Comparison of ENCODE assay signal across 8 cellular contexts in the genomic region with DNA sequence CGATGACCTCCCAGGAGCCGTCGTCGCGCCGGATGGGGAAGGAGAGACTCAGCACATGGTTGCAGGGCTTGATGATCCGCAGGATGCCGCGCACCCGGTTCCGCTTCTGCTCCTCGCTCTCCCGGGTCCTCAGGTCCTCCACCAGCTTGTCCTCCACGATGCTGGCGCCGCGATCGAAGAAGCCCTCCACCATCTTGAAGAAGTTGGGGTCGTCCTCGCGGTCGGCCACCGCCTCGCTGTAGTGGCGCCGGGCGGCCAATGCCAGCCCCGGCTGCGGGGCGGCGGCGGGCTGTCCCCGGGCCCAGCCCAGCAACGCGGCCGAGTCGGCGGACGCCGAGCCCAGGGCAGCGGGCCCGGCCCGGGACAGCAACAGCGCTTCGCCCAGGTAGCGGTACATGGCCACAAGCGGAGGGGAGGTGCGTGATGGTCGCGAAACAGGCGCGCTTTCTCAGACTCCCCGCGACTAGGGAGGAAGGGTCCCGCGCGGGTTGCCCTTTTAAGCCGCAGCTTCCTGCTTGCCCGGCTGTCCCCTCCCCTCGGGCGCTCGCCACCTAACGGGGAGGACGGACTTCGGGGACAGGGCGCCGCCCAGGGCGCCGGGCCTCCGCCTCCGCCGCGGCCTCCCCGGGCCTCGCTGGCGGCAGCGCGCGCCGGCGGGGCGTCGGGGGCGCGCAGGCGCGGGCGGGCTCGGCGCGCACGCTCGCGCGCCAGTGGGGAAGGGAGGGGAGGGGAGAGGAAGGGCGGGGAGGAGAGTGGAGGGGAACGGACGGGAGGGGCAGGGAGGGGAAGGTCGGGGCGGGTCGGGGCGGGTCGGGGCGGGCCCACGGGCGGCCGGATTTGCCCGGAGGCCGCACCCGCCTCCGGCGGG. TPM values are rescaled to one million over a fixed set of nuclear protein-coding genes. Genes with fewer than 3 reads are reported as not detected.
DNase-seq lines count a peak whose midpoint lies in the region; ATAC-seq, FAIRE-seq and TF ChIP-seq lines count a peak whose summit lies in the region.

Gene GLUD1 (minus strand): TSS at position 471 of the 868 bp plus-strand sequence. CDS start 74 bp downstream, at position 397.
Gene SHLD2 (plus strand): TSS at position 834 of the 868 bp plus-strand sequence. CDS start 56,149 bp downstream, outside the sequence.

- no peak for TF ChIP-seq CTCF in fibroblast of lung (conservative IDR thresholded peaks at IDR 0.05 in 1 of 2, IDR thresholded peaks at IDR 0.05 in 1 of 2; ENCODE audit: low read depth in 1 of 2, low read length in 2 of 2)

- H3K4me3 ChIP-seq in fibroblast of lung (replicated peaks in 1 of 4; ENCODE audit: control extremely low read depth in 1 of 4, insufficient read depth in 1 of 4, low read depth in 3 of 4, low read length in 4 of 4), result peak within 1 kb of the TSS; percentile 74 to 98 (median 84)
- H3K4me3 ChIP-seq in naive thymus-derived CD4-positive, alpha-beta T cell (ENCODE audit: low read length), result peak within 1 kb of the TSS; percentile 74

- CTCF ChIA-PET in naive thymus-derived CD4-positive, alpha-beta T cell (lab: Charles Lee), result interaction anchor here (0.5 kb wide), 1 partner anchor 156 kb away, joined by 3 read pairs; no protein-coding TSS in a partner anchor

- H3K27ac Mint-ChIP-seq in activated T-helper 1 cell treated with anti-CD3 and anti-CD28 coated beads, Interleukin-12 subunit alpha, Interleukin-12 subunit beta, Interleukin-2, Interleukin-4 antibody, amounts not matched to agents 30 ng/mL and 10 ng/mL and 1 ng/mL, durations not matched to agents 14 hours and 24 hours and 36 hours, result peak within 1 kb of the TSS; percentile 95
- peak within 1 kb of the TSS; percentile 89 to 97 (median 94) for H3K27ac Mint-ChIP-seq in naive thymus-derived CD4-positive, alpha-beta T cell

- H3K9me3 Mint-ChIP-seq in activated T-helper 1 cell treated with anti-CD3 and anti-CD28 coated beads, Interleukin-12 subunit alpha, Interleukin-12 subunit beta, Interleukin-2, Interleukin-4 antibody, amounts not matched to agents 30 ng/mL and 10 ng/mL and 1 ng/mL, durations not matched to agents 14 hours and 24 hours and 36 hours, result no peaks in the 10 kb centered on the region
- peaks cover 0 to 2% (median 0%) of the 10 kb centered on the region in 11 donors for H3K9me3 Mint-ChIP-seq in naive thymus-derived CD4-positive, alpha-beta T cell

- H2AFZ ChIP-seq in fibroblast of lung (ENCODE audit: low read length), result peak within 1 kb of the TSS; percentile 78

- H3K27ac ChIP-seq in fibroblast of lung (ENCODE audit: insufficient read depth, low read length), result peak within 1 kb of the TSS; percentile 94
- H3K27ac ChIP-seq in naive thymus-derived CD4-positive, alpha-beta T cell (ENCODE audit: low read depth, low read length), result peak within 1 kb of the TSS; percentile 88

- H3K4me1 Mint-ChIP-seq in activated T-helper 1 cell treated with anti-CD3 and anti-CD28 coated beads, Interleukin-12 subunit alpha, Interleukin-12 subunit beta, Interleukin-2, Interleukin-4 antibody, amounts not matched to agents 30 ng/mL and 10 ng/mL and 1 ng/mL, durations not matched to agents 14 hours and 24 hours and 36 hours (ENCODE audit: low read depth), result peaks cover 45% of the 10 kb centered on the region
- H3K4me1 Mint-ChIP-seq in naive thymus-derived CD4-positive, alpha-beta T cell, result peaks cover 38 to 65% (median 52%) of the 10 kb centered on the region in 7 donors

- no peaks in the 10 kb centered on the region for H4K20me1 ChIP-seq in fibroblast of lung (ENCODE audit: control insufficient read depth, extremely low read depth, insufficient read depth, low read length)

- no peaks in the 10 kb centered on the region for H3K27me3 Mint-ChIP-seq in activated T-helper 1 cell treated with anti-CD3 and anti-CD28 coated beads, Interleukin-12 subunit alpha, Interleukin-12 subunit beta, Interleukin-2, Interleukin-4 antibody, amounts not matched to agents 30 ng/mL and 10 ng/mL and 1 ng/mL, durations not matched to agents 14 hours and 24 hours and 36 hours (ENCODE audit: insufficient read depth)
- no peaks in the 10 kb centered on the region for H3K27me3 Mint-ChIP-seq in naive thymus-derived CD4-positive, alpha-beta T cell

- no peaks in the 10 kb centered on the region for H3K36me3 ChIP-seq in fibroblast of lung (ENCODE audit: control insufficient read depth, insufficient read depth, low read length)
- H3K36me3 ChIP-seq in naive thymus-derived CD4-positive, alpha-beta T cell (ENCODE audit: control insufficient read depth in 2 of 3, insufficient read depth in 3 of 3, low read length in 3 of 3), result no peaks in the 10 kb centered on the region

- H3K27me3 ChIP-seq in fibroblast of lung (ENCODE audit: control insufficient read depth, insufficient read depth, low read length), result no peaks in the 10 kb centered on the region
- H3K27me3 ChIP-seq in naive thymus-derived CD4-positive, alpha-beta T cell (ENCODE audit: control insufficient read depth in 2 of 2, insufficient read depth in 2 of 2, low read length in 2 of 2), result no peaks in the 10 kb centered on the region

- H3K4me1 ChIP-seq in fibroblast of lung (ENCODE audit: control insufficient read depth, extremely low read depth, insufficient read depth, low read length), result peaks cover 2% of the 10 kb centered on the region
- peaks cover 12 to 27% of the 10 kb centered on the region in 2 donors for H3K4me1 ChIP-seq in naive thymus-derived CD4-positive, alpha-beta T cell (ENCODE audit: control insufficient read depth in 2 of 2, insufficient read depth in 2 of 2, low read length in 2 of 2)

- peaks cover 73% of the 10 kb centered on the region for H3K79me2 ChIP-seq in fibroblast of lung (ENCODE audit: control insufficient read depth, insufficient read depth, low read length)

- H3K4me3 Mint-ChIP-seq in activated T-helper 1 cell treated with anti-CD3 and anti-CD28 coated beads, Interleukin-12 subunit alpha, Interleukin-12 subunit beta, Interleukin-2, Interleukin-4 antibody, amounts not matched to agents 30 ng/mL and 10 ng/mL and 1 ng/mL, durations not matched to agents 14 hours and 24 hours and 36 hours, result peak within 1 kb of the TSS; percentile 98
- peak within 1 kb of the TSS; percentile 89 to 97 (median 94) for H3K4me3 Mint-ChIP-seq in naive thymus-derived CD4-positive, alpha-beta T cell

- intact Hi-C loops in activated T-helper 1 cell treated with anti-CD3 and anti-CD28 coated beads, Interleukin-12 subunit alpha, Interleukin-12 subunit beta, Interleukin-2, Interleukin-4 antibody, amounts not matched to agents 30 ng/mL and 10 ng/mL and 1 ng/mL, durations not matched to agents 14 hours and 24 hours and 36 hours (cut with micrococcal nuclease), result loop anchor here (1.0 to 10.0 kb wide), 9 partner anchors 123 to 1896 kb away; partner anchors contain the start of genes BMPR1A, FAS and MINPP1
- intact Hi-C loops in naive thymus-derived CD4-positive, alpha-beta T cell (cut with micrococcal nuclease), result loop anchor here (1.0 to 10.0 kb wide), 12 partner anchors 123 to 770 kb away; partner anchors contain the start of genes KLLN (in 2 of the 2), PTEN (in 2 of the 2), ATAD1 (in 1 of the 2) and BMPR1A (in 1 of the 2)

- POLR2A ChIA-PET in naive thymus-derived CD4-positive, alpha-beta T cell (lab: Charles Lee), result interaction anchor here (1.2 to 1.8 kb wide), 4 partner anchors 119 to 383 kb away, joined by 3 to 9 read pairs (median 3); partner anchors contain the start of gene ADIRF

- peak; percentile 65 for ATAC-seq in GM21515 (IDR thresholded peaks at IDR 0.05; ENCODE audit: unreplicated experiment)
- ATAC-seq in naive thymus-derived CD4-positive, alpha-beta T cell, result peak; percentile 81

- DNase-seq in DMS153 (lab: John Stamatoyannopoulos, UW) (peak; percentile 79), HuH-7.5 (ENCODE audit: low spot score) (peak; percentile 89), RCC 7860 (ENCODE audit: low spot score) (peak; percentile 86), fibroblast of lung (ENCODE audit: low read depth in 2 of 2) (peak; percentile 88 to 92)
- DNase-seq in activated T-helper 1 cell treated with anti-CD3 and anti-CD28 coated beads, Interleukin-12 subunit alpha, Interleukin-12 subunit beta, Interleukin-2, Interleukin-4 antibody, amounts not matched to agents 30 ng/mL and 10 ng/mL and 1 ng/mL, durations not matched to agents 14 hours and 24 hours and 36 hours (ENCODE audit: low spot score), result peak; percentile 91
- DNase-seq in naive thymus-derived CD4-positive, alpha-beta T cell, result peak; percentile 78 to 94 (median 84)
- DNase-seq in stimulated activated naive CD4-positive, alpha-beta T cell (lab: John Stamatoyannopoulos, UW), result peak; percentile 77 to 94 (median 84)

- peaks cover 28% of the 10 kb centered on the region for H3K36me3 Mint-ChIP-seq in activated T-helper 1 cell treated with anti-CD3 and anti-CD28 coated beads, Interleukin-12 subunit alpha, Interleukin-12 subunit beta, Interleukin-2, Interleukin-4 antibody, amounts not matched to agents 30 ng/mL and 10 ng/mL and 1 ng/mL, durations not matched to agents 14 hours and 24 hours and 36 hours (ENCODE audit: low read depth)
- peaks cover 0 to 13% (median 6%) of the 10 kb centered on the region in 5 donors for H3K36me3 Mint-ChIP-seq in naive thymus-derived CD4-positive, alpha-beta T cell

- peak within 1 kb of the TSS; percentile 93 for H3K9ac ChIP-seq in fibroblast of lung (ENCODE audit: insufficient read depth, low read length)

- H3K9me3 ChIP-seq in fibroblast of lung (ENCODE audit: control insufficient read depth, insufficient read depth, low read depth, low read length), result no peaks in the 10 kb centered on the region
- no peaks in the 10 kb centered on the region for H3K9me3 ChIP-seq in naive thymus-derived CD4-positive, alpha-beta T cell (ENCODE audit: control insufficient read depth in 2 of 3, low read length in 3 of 3)

- peak within 1 kb of the TSS; percentile 85 for H3K4me2 ChIP-seq in fibroblast of lung (ENCODE audit: extremely low read depth, insufficient read depth, low read length)

- FAIRE-seq in RCC 7860 (lab: Jason Lieb, UNC), result no peak

RNA-seq across cellular contexts. Expression of gene GLUD1, which starts in this region (rescaled TPM):
- total RNA-seq in activated T-helper 1 cell treated with anti-CD3 and anti-CD28 coated beads, Interleukin-12 subunit alpha, Interleukin-12 subunit beta, Interleukin-2, Interleukin-4 antibody, amounts not matched to agents 30 ng/mL and 10 ng/mL and 1 ng/mL, durations not matched to agents 14 hours and 24 hours and 36 hours, result 116 and 125 TPM in 2 replicates
- 286 and 327 TPM in 2 replicates for total RNA-seq in fibroblast of lung
- 130 and 146 TPM in 2 replicates for polyA plus RNA-seq in fibroblast of lung
- polyA plus RNA-seq in fibroblast of lung (2012), result 96.3 and 131 TPM in 2 replicates
- polyA minus RNA-seq in fibroblast of lung (ENCODE audit: low replicate concordance), result 42.3 and 47.0 TPM in 2 replicates
- total RNA-seq in naive thymus-derived CD4-positive, alpha-beta T cell, result 10 to 100 TPM; 70.2 to 98.1 (median 73.2) TPM
- polyA plus RNA-seq in naive thymus-derived CD4-positive, alpha-beta T cell, result 100 to 1,000 TPM; 111 to 116 TPM

RNA-seq across cellular contexts. Expression of gene SHLD2, which starts in this region (rescaled TPM):
- total RNA-seq in activated T-helper 1 cell treated with anti-CD3 and anti-CD28 coated beads, Interleukin-12 subunit alpha, Interleukin-12 subunit beta, Interleukin-2, Interleukin-4 antibody, amounts not matched to agents 30 ng/mL and 10 ng/mL and 1 ng/mL, durations not matched to agents 14 hours and 24 hours and 36 hours, result 41.3 and 42.1 TPM in 2 replicates
- total RNA-seq in fibroblast of lung, result 21.6 and 26.2 TPM in 2 replicates
- polyA plus RNA-seq in fibroblast of lung, result 20.3 and 26.3 TPM in 2 replicates
- polyA plus RNA-seq in fibroblast of lung (2012), result 15.1 and 17.7 TPM in 2 replicates
- 1.1 and 1.6 TPM in 2 replicates for polyA minus RNA-seq in fibroblast of lung (ENCODE audit: low replicate concordance)
- total RNA-seq in naive thymus-derived CD4-positive, alpha-beta T cell, result 10 to 100 TPM; 19.3 to 31.4 (median 21.1) TPM
- 10 to 100 TPM; 14.9 to 17.9 TPM for polyA plus RNA-seq in naive thymus-derived CD4-positive, alpha-beta T cell

Comparison
In these comparisons a context has a peak if more than half of its experiments do, and no peak if none do; other contexts are left out.
1. Peak in every context shown above with its lines: DNase-seq, ATAC-seq, H3K4me3 ChIP-seq and H3K27ac ChIP-seq.